Comparison of ENCODE assay signal across 18 cellular contexts in genomic region chr3:30750967-30751366, GRCh38.
A peak's percentile ranks its signal among the peaks of the same experiment; 100 is the strongest.
DNase-seq lines count a peak whose midpoint lies in the region; ATAC-seq, FAIRE-seq and TF ChIP-seq lines count a peak whose summit lies in the region.
"Had no signal": no experiment of that assay in that cellular context is flagged by ENCODE, and none has a peak within 500 bp of the region (broad histone marks: within the 10 kb centered on the region; RNA-seq: fewer than 3 reads in every experiment).

No MANE protein-coding gene starts in this region.

- in situ Hi-C loops in HepG2 (cut with HindIII; ENCODE audit: extremely low pct_ligation_motif_present, low pct_unique_long_range_greater_than_20kb) = loop anchor here (5.0 to 10.0 kb wide), 2 partner anchors 556 to 739 kb away; no protein-coding TSS in a partner anchor

- no peaks in the 10 kb centered on the region for H3K79me2 ChIP-seq in HepG2 (ENCODE audit: insufficient read depth, low read length)
- H3K79me2 ChIP-seq: hepatocyte had no signal

- no peak overlapping the region for H3K4me3 ChIP-seq in HepG2 (replicated peaks in 1 of 3; ENCODE audit: insufficient read depth in 1 of 3, low read depth in 2 of 3, low read length in 3 of 3)
- H3K4me3 ChIP-seq in right lobe of liver = no peak overlapping the region
- H3K4me3 ChIP-seq in body of pancreas = no peak overlapping the region
- H3K4me3 ChIP-seq: hepatocyte, Peyer's patch, transverse colon had no signal

- H3K36me3 ChIP-seq in HepG2 (replicated peaks in 1 of 2; ENCODE audit: control insufficient read depth in 1 of 2, insufficient read depth in 2 of 2, low read length in 2 of 2) = no peaks in the 10 kb centered on the region
- H3K36me3 ChIP-seq in right lobe of liver = no peaks in the 10 kb centered on the region
- no peaks in the 10 kb centered on the region for H3K36me3 ChIP-seq in body of pancreas (replicated peaks in 1 of 2; ENCODE audit: insufficient read depth in 1 of 2, low read depth in 2 of 2)
- H3K36me3 ChIP-seq: Peyer's patch, transverse colon had no signal

- no peak for TF ChIP-seq RAD21 in HepG2 (CRISPR knock-in tag; IDR thresholded peaks at IDR 0.05)

- TF ChIP-seq CTCF in HepG2 (CRISPR knock-in tag; IDR thresholded peaks at IDR 0.05) (no peak), right lobe of liver (IDR thresholded peaks at IDR 0.05) (no peak), body of pancreas (IDR thresholded peaks at IDR 0.05) (no peak)

- no peak for TF ChIP-seq EP300 in HepG2 (IDR thresholded peaks at IDR 0.05; ENCODE audit: low read depth in 2 of 2, low read length in 2 of 2)
- no peak for TF ChIP-seq EP300 in HepG2 (CRISPR knock-in tag; IDR thresholded peaks at IDR 0.05; ENCODE audit: borderline replicate concordance)

- TF ChIP-seq POLR2A in HepG2 (IDR thresholded peaks at IDR 0.05; ENCODE audit: insufficient read depth in 1 of 2, low read depth in 2 of 2, low read length in 2 of 2) (no peak), right lobe of liver (IDR thresholded peaks at IDR 0.05) (no peak), body of pancreas (IDR thresholded peaks at IDR 0.05) (no peak)

- intact Hi-C loops in HepG2 (cut with micrococcal nuclease; ENCODE audit: unreplicated experiment) (loop anchor here (1.0 kb wide), 1 partner anchor 738 kb away; no protein-coding TSS in a partner anchor), right lobe of liver (cut with DNase I) (no loop called here), body of pancreas (cut with DNase I) (no loop called here)

- DNase-seq in HepG2 (ENCODE audit: low spot score) = no peak
- no peak for DNase-seq in right lobe of liver
- peak; percentile 54 for DNase-seq in NCI-H146 (lab: John Stamatoyannopoulos, UW)
- peak; percentile 6 to 28 (median 15) for DNase-seq in body of pancreas
- DNase-seq in NCI-H2196 treated with DMSO at 0.1 percent for 48 hours (lab: John Stamatoyannopoulos, UW; ENCODE audit: unreplicated experiment) = no peak
- no peak for DNase-seq in NCI-H1694 treated with DMSO at 0.1 percent for 48 hours (lab: John Stamatoyannopoulos, UW)
- DNase-seq: DMS79 treated with DMSO at 0.1 percent for 48 hours, kidney glomerular epithelial cell, NCI-H1930, occipital lobe, Peyer's patch, T-helper 17 cell had no signal

- no peak overlapping the region for H3K9ac ChIP-seq in HepG2 (ENCODE audit: insufficient read depth, low read depth, low read length)

- no TSS peak for BruUV-seq in HepG2 (replicated peaks; lab: Mats Ljungman, UMichigan)

- WGBS in HepG2 (ENCODE audit: low lambda C conversion rate) = 60% methylated on average over 7 of the region's 7 CpGs
- WGBS in right lobe of liver (ENCODE audit: insufficient coverage, low coverage, low lambda C conversion rate, missing lambda C conversion rate) = 82% methylated on average over 7 of the region's 7 CpGs
- 41 to 50% methylated on average over 7 of the region's 7 CpGs for WGBS in body of pancreas, 2 donors

- H3K4me1 ChIP-seq in HepG2 (ENCODE audit: insufficient read depth, low read length) (peaks cover 18% of the 10 kb centered on the region), right lobe of liver (no peaks in the 10 kb centered on the region), body of pancreas (no peaks in the 10 kb centered on the region)
- H3K4me1 ChIP-seq: Peyer's patch had no signal

- no peak overlapping the region for H2AFZ ChIP-seq in HepG2 (ENCODE audit: low read length)
- H2AFZ ChIP-seq: hepatocyte had no signal

- H3K27ac ChIP-seq in HepG2 (ENCODE audit: extremely low read length, insufficient read depth, low read length) (no peak overlapping the region), right lobe of liver (no peak overlapping the region), body of pancreas (no peak overlapping the region)
- H3K27ac ChIP-seq: hepatocyte, Peyer's patch, transverse colon, VCaP had no signal

- no peaks in the 10 kb centered on the region for H4K20me1 ChIP-seq in HepG2 (ENCODE audit: insufficient read depth, low read length)

- CTCF ChIA-PET in HepG2 (lab: Yijun Ruan, JAX; ENCODE audit: low intra/inter-chr PET ratio, low total read pairs) = interaction anchor here (1.3 to 1.4 kb wide), 2 partner anchors 709 to 738 kb away, joined by 4 to 6 read pairs; no protein-coding TSS in a partner anchor

- peaks cover 0 to 3% of the 10 kb centered on the region in 2 experiments; a peak in 2 of 5 replicates for H3K27me3 ChIP-seq in HepG2 (ENCODE audit: control insufficient read depth in 1 of 2, insufficient read depth in 2 of 2, low read length in 2 of 2)
- no peaks in the 10 kb centered on the region for H3K27me3 ChIP-seq in right lobe of liver
- no peaks in the 10 kb centered on the region for H3K27me3 ChIP-seq in body of pancreas
- H3K27me3 ChIP-seq: hepatocyte, Peyer's patch, transverse colon had no signal

- POLR2A ChIA-PET in HepG2 (lab: Yijun Ruan, JAX) = no interaction called here

- ATAC-seq in HepG2 (no peak), right lobe of liver (no peak), body of pancreas (peak; percentile 42), GM21390 (IDR thresholded peaks at IDR 0.05; ENCODE audit: unreplicated experiment) (no peak), GM21786 (IDR thresholded peaks at IDR 0.05; ENCODE audit: unreplicated experiment) (no peak)

- H3K9me3 ChIP-seq in HepG2 (ENCODE audit: low read length) = no peaks in the 10 kb centered on the region
- H3K9me3 ChIP-seq in right lobe of liver = no peaks in the 10 kb centered on the region
- H3K9me3 ChIP-seq in body of pancreas = no peaks in the 10 kb centered on the region
- H3K9me3 ChIP-seq: Peyer's patch, transverse colon had no signal

- no peak for FAIRE-seq in HepG2 (lab: Jason Lieb, UNC)
- FAIRE-seq: bronchial epithelial cell had no signal

- no peak overlapping the region; the same call in 1 of the 2 replicates for H3K4me2 ChIP-seq in HepG2 (ENCODE audit: low read depth, low read length)
- H3K4me2 ChIP-seq: hepatocyte had no signal

TF ChIP-seq in HepG2, 621 proteins besides CTCF, POLR2A, EP300 and RAD21:
- TF ChIP-seq NFYB (CRISPR knock-in tag; IDR thresholded peaks at IDR 0.05) (peak; percentile 63), ZNF275 (CRISPR knock-in tag; IDR thresholded peaks at IDR 0.05; ENCODE audit: borderline replicate concordance) (no peak), GATAD1 (CRISPR knock-in tag; IDR thresholded peaks at IDR 0.05) (no peak), SP2 (CRISPR knock-in tag; IDR thresholded peaks at IDR 0.05) (0 out of 2 replicates have a peak, but pooled peaks have one; percentile 24), MLX (CRISPR knock-in tag; IDR thresholded peaks at IDR 0.05) (no peak), MEIS2 (CRISPR knock-in tag; IDR thresholded peaks at IDR 0.05) (no peak), NFYC (CRISPR knock-in tag; IDR thresholded peaks at IDR 0.05) (peak; percentile 64), MED1 (CRISPR knock-in tag; IDR thresholded peaks at IDR 0.05) (no peak), ZSCAN31 (CRISPR knock-in tag; IDR thresholded peaks at IDR 0.05; ENCODE audit: low read depth) (no peak)

Comparison
In these comparisons a context has a peak if more than half of its experiments do, and no peak if none do; other contexts are left out.
1. DNase-seq: peak in NCI-H146 (single experiment) and body of pancreas (4 of 4); none in HepG2 (single experiment), right lobe of liver (0 of 3), NCI-H2196 treated with DMSO at 0.1 percent for 48 hours (single experiment) and NCI-H1694 treated with DMSO at 0.1 percent for 48 hours (single experiment).